In the genomic region with DNA sequence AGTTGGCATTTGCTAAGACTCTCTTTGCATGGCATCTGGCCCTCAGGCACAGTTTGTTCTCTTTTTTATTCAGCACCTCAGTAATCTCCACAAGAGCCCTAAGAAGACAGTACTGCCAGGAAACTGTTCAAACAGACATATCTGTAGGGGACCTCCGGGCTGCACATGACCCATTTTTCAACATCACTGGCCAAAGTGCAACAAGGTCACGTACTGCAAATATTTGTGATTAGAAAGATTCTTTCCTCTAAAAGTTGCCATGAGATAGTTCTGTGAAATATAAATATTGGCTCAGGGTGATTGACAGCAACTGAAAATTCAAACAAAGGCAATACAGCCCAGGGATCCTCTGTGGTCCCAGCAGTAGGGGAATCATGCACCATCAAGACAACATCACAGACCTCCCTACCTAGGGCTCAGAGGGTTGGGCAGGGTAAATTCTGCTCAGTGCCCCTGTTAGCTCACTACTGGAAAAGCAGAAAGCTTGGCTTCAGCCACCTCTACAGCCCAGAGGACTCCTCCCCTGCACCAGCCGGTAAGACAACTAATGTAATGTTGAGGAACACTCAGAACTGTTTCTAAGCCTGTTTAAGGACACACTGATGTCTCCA, we compare ENCODE assay signal across 1 cellular context.
TF ChIP-seq lines count a peak whose summit lies in the region.

No MANE protein-coding gene starts in this region.

TF ChIP-seq in HepG2, 621 proteins besides CTCF, POLR2A, EP300 and RAD21 (continued from another document and continues in another):
- peak; percentile 100 for TF ChIP-seq ZNF503 (CRISPR knock-in tag; IDR thresholded peaks at IDR 0.05)
- peak; percentile 68; the same call in 1 of the 2 replicates for TF ChIP-seq ZBTB34 (CRISPR knock-in tag; IDR thresholded peaks at IDR 0.05)
- peak; percentile 51; the same call in 1 of the 2 replicates for TF ChIP-seq ZXDC (CRISPR knock-in tag; IDR thresholded peaks at IDR 0.05)
- no peak for TF ChIP-seq CERS6 (CRISPR knock-in tag; IDR thresholded peaks at IDR 0.05)
- TF ChIP-seq ZNF577 (CRISPR knock-in tag; IDR thresholded peaks at IDR 0.05; ENCODE audit: borderline replicate concordance, low read depth): no peak
- no peak for TF ChIP-seq ZNF142 (CRISPR knock-in tag; IDR thresholded peaks at IDR 0.05)
- TF ChIP-seq, protein P1, sequence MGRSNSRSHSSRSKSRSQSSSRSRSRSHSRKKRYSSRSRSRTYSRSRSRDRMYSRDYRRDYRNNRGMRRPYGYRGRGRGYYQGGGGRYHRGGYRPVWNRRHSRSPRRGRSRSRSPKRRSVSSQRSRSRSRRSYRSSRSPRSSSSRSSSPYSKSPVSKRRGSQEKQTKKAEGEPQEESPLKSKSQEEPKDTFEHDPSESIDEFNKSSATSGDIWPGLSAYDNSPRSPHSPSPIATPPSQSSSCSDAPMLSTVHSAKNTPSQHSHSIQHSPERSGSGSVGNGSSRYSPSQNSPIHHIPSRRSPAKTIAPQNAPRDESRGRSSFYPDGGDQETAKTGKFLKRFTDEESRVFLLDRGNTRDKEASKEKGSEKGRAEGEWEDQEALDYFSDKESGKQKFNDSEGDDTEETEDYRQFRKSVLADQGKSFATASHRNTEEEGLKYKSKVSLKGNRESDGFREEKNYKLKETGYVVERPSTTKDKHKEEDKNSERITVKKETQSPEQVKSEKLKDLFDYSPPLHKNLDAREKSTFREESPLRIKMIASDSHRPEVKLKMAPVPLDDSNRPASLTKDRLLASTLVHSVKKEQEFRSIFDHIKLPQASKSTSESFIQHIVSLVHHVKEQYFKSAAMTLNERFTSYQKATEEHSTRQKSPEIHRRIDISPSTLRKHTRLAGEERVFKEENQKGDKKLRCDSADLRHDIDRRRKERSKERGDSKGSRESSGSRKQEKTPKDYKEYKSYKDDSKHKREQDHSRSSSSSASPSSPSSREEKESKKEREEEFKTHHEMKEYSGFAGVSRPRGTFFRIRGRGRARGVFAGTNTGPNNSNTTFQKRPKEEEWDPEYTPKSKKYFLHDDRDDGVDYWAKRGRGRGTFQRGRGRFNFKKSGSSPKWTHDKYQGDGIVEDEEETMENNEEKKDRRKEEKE (IDR thresholded peaks at IDR 0.05): no peak
- 0 out of 2 replicates have a peak, but pooled peaks have one; percentile 36 for TF ChIP-seq BCL3 (CRISPR knock-in tag; IDR thresholded peaks at IDR 0.05)
- no peak for TF ChIP-seq SNAI1 (CRISPR knock-in tag; IDR thresholded peaks at IDR 0.05; ENCODE audit: borderline replicate concordance)
- TF ChIP-seq HIVEP1 (CRISPR knock-in tag; IDR thresholded peaks at IDR 0.05): peak; percentile 74; the same call in 1 of the 2 replicates
- TF ChIP-seq KDM2A (CRISPR knock-in tag; IDR thresholded peaks at IDR 0.05; ENCODE audit: borderline replicate concordance, low read depth): no peak; the same call in 1 of the 2 replicates
- peak; percentile 93 for TF ChIP-seq MIER3 (CRISPR knock-in tag; IDR thresholded peaks at IDR 0.05; ENCODE audit: borderline replicate concordance)
- TF ChIP-seq ZNF615 (CRISPR knock-in tag; IDR thresholded peaks at IDR 0.05; ENCODE audit: borderline replicate concordance): no peak
- TF ChIP-seq, protein P2, sequence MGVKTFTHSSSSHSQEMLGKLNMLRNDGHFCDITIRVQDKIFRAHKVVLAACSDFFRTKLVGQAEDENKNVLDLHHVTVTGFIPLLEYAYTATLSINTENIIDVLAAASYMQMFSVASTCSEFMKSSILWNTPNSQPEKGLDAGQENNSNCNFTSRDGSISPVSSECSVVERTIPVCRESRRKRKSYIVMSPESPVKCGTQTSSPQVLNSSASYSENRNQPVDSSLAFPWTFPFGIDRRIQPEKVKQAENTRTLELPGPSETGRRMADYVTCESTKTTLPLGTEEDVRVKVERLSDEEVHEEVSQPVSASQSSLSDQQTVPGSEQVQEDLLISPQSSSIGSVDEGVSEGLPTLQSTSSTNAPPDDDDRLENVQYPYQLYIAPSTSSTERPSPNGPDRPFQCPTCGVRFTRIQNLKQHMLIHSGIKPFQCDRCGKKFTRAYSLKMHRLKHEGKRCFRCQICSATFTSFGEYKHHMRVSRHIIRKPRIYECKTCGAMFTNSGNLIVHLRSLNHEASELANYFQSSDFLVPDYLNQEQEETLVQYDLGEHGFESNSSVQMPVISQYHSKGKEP (CRISPR knock-in tag; IDR thresholded peaks at IDR 0.05): no peak
- TF ChIP-seq ZNF629 (CRISPR knock-in tag; conservative IDR thresholded peaks at IDR 0.05): no peak; the same call in 1 of the 2 replicates
- TF ChIP-seq TFAP4 (IDR thresholded peaks at IDR 0.05; ENCODE audit: borderline replicate concordance, low read depth): peak; percentile 69
- TF ChIP-seq, protein P3, sequence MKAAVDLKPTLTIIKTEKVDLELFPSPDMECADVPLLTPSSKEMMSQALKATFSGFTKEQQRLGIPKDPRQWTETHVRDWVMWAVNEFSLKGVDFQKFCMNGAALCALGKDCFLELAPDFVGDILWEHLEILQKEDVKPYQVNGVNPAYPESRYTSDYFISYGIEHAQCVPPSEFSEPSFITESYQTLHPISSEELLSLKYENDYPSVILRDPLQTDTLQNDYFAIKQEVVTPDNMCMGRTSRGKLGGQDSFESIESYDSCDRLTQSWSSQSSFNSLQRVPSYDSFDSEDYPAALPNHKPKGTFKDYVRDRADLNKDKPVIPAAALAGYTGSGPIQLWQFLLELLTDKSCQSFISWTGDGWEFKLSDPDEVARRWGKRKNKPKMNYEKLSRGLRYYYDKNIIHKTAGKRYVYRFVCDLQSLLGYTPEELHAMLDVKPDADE (CRISPR knock-in tag; IDR thresholded peaks at IDR 0.05): no peak
- TF ChIP-seq TFDP1 (CRISPR knock-in tag; IDR thresholded peaks at IDR 0.05; ENCODE audit: borderline replicate concordance): no peak
- no peak for TF ChIP-seq ZNF773 (CRISPR knock-in tag; IDR thresholded peaks at IDR 0.05; ENCODE audit: borderline replicate concordance)
- TF ChIP-seq FOXA3 (CRISPR knock-in tag; IDR thresholded peaks at IDR 0.05): peak; percentile 99
- TF ChIP-seq CHD2 (IDR thresholded peaks at IDR 0.05; ENCODE audit: low read depth, low read length): no peak
- no peak for TF ChIP-seq TAF1 (CRISPR knock-in tag; IDR thresholded peaks at IDR 0.05)
